ENCODE assay signal across 18 cellular contexts in genomic region chr15:99734575-99734974, GRCh38. TPM values are rescaled to one million over a fixed set of nuclear protein-coding genes. Genes with fewer than 3 reads are reported as not detected.
A peak's percentile ranks its signal among the peaks of the same experiment; 100 is the strongest.
DNase-seq lines count a peak whose midpoint lies in the region; ATAC-seq and TF ChIP-seq lines count a peak whose summit lies in the region.
"Had no signal": no experiment of that assay in that cellular context is flagged by ENCODE, and none has a peak within 500 bp of the region (broad histone marks: within the 10 kb centered on the region; RNA-seq: fewer than 3 reads in every experiment).

No MANE protein-coding gene starts in this region.

- H3K4me1 Mint-ChIP-seq in activated CD8-positive, alpha-beta T cell treated with anti-CD3 and anti-CD28 coated beads for 36 hours (ENCODE audit: low read depth): peaks cover 17% of the 10 kb centered on the region
- peaks cover 23% of the 10 kb centered on the region for H3K4me1 Mint-ChIP-seq in activated CD8-positive, alpha-beta T cell treated with anti-CD3 and anti-CD28 coated beads, Interleukin-2, amount 10 ng/mL, durations not matched to agents 7 days and 5 days (ENCODE audit: low read depth)
- H3K4me1 Mint-ChIP-seq in IgD-negative memory B cell (peaks cover 0 to 16% (median 8%) of the 10 kb centered on the region in 3 donors), osteocyte (ENCODE audit: unreplicated experiment) (peaks cover 29% of the 10 kb centered on the region)
- peaks cover 19% of the 10 kb centered on the region for H3K4me1 Mint-ChIP-seq in central memory CD8-positive, alpha-beta T cell

- no peaks in the 10 kb centered on the region for H3K9me3 Mint-ChIP-seq in activated CD8-positive, alpha-beta T cell treated with anti-CD3 and anti-CD28 coated beads for 36 hours
- H3K9me3 Mint-ChIP-seq in activated CD8-positive, alpha-beta T cell treated with anti-CD3 and anti-CD28 coated beads, Interleukin-2, amount 10 ng/mL, durations not matched to agents 7 days and 5 days (ENCODE audit: insufficient read depth): no peaks in the 10 kb centered on the region
- H3K9me3 Mint-ChIP-seq in IgD-negative memory B cell: peaks cover 0 to 3% (median 0%) of the 10 kb centered on the region in 3 donors
- H3K9me3 Mint-ChIP-seq in central memory CD8-positive, alpha-beta T cell: no peaks in the 10 kb centered on the region
- no peaks in the 10 kb centered on the region for H3K9me3 Mint-ChIP-seq in osteocyte (ENCODE audit: unreplicated experiment)

- H3K27me3 ChIP-seq in effector memory CD4-positive, alpha-beta T cell (replicated peaks; ENCODE audit: control insufficient read depth, insufficient read depth, low read length, poor library complexity, severe bottlenecking): no peaks in the 10 kb centered on the region
- H3K27me3 ChIP-seq: adrenal gland, Peyer's patch had no signal

- H3K36me3 Mint-ChIP-seq in activated CD8-positive, alpha-beta T cell treated with anti-CD3 and anti-CD28 coated beads for 36 hours (ENCODE audit: low read depth): no peaks in the 10 kb centered on the region
- H3K36me3 Mint-ChIP-seq in activated CD8-positive, alpha-beta T cell treated with anti-CD3 and anti-CD28 coated beads, Interleukin-2, amount 10 ng/mL, durations not matched to agents 7 days and 5 days (ENCODE audit: low read depth): peaks cover 12% of the 10 kb centered on the region
- H3K36me3 Mint-ChIP-seq in IgD-negative memory B cell: peaks cover 3% of the 10 kb centered on the region
- H3K36me3 Mint-ChIP-seq in central memory CD8-positive, alpha-beta T cell (ENCODE audit: insufficient read depth): peaks cover 3% of the 10 kb centered on the region
- H3K36me3 Mint-ChIP-seq in osteocyte (ENCODE audit: unreplicated experiment): peaks cover 5% of the 10 kb centered on the region

- no peak for ATAC-seq in activated CD8-positive, alpha-beta T cell treated with anti-CD3 and anti-CD28 coated beads for 36 hours
- no peak for ATAC-seq in activated CD8-positive, alpha-beta T cell treated with anti-CD3 and anti-CD28 coated beads, Interleukin-2, amount 10 ng/mL, durations not matched to agents 7 days and 5 days
- no peak for ATAC-seq in central memory CD8-positive, alpha-beta T cell (replicated peaks; ENCODE audit: extremely low read depth, poor library complexity, severe bottlenecking)
- ATAC-seq: left lobe of liver had no signal

- CTCF ChIA-PET in activated CD8-positive, alpha-beta T cell treated with anti-CD3 and anti-CD28 coated beads for 36 hours (lab: Charles Lee): interaction anchor here (1.1 kb wide), 1 partner anchor 234 kb away, joined by 3 read pairs; no protein-coding TSS in a partner anchor
- CTCF ChIA-PET in activated CD8-positive, alpha-beta T cell treated with anti-CD3 and anti-CD28 coated beads, Interleukin-2, amount 10 ng/mL, durations not matched to agents 7 days and 5 days (lab: Charles Lee): no interaction called here

- TF ChIP-seq CTCF in activated CD8-positive, alpha-beta T cell treated with anti-CD3 and anti-CD28 coated beads for 36 hours (IDR thresholded peaks at IDR 0.05): no peak
- no peak for TF ChIP-seq CTCF in osteocyte (IDR thresholded peaks at IDR 0.05)

- POLR2A ChIA-PET in activated CD8-positive, alpha-beta T cell treated with anti-CD3 and anti-CD28 coated beads for 36 hours (lab: Charles Lee): interaction anchor here (0.8 to 1.3 kb wide), 2 partner anchors 32 to 170 kb away, joined by 3 to 4 read pairs; no protein-coding TSS in a partner anchor
- POLR2A ChIA-PET in activated CD8-positive, alpha-beta T cell treated with anti-CD3 and anti-CD28 coated beads, Interleukin-2, amount 10 ng/mL, durations not matched to agents 7 days and 5 days (lab: Charles Lee): interaction anchor here (0.6 kb wide), 1 partner anchor 17 kb away, joined by 6 read pairs; no protein-coding TSS in a partner anchor

- H3K9me3 ChIP-seq in effector memory CD4-positive, alpha-beta T cell (ENCODE audit: control insufficient read depth, low read length): no peaks in the 10 kb centered on the region
- H3K9me3 ChIP-seq: adrenal gland, Peyer's patch had no signal

- H3K27ac ChIP-seq in effector memory CD4-positive, alpha-beta T cell (ENCODE audit: insufficient read depth, low read length, poor library complexity, severe bottlenecking): no peak overlapping the region
- H3K27ac ChIP-seq: WERI-Rb-1 had no signal

- no peak overlapping the region for H3K4me3 Mint-ChIP-seq in activated CD8-positive, alpha-beta T cell treated with anti-CD3 and anti-CD28 coated beads for 36 hours
- H3K4me3 Mint-ChIP-seq in activated CD8-positive, alpha-beta T cell treated with anti-CD3 and anti-CD28 coated beads, Interleukin-2, amount 10 ng/mL, durations not matched to agents 7 days and 5 days: no peak overlapping the region
- H3K4me3 Mint-ChIP-seq in IgD-negative memory B cell (peak overlapping the region; percentile 44 to 85 (median 74)), osteocyte (ENCODE audit: unreplicated experiment) (peak overlapping the region; percentile 11)
- peak overlapping the region; percentile 41 for H3K4me3 Mint-ChIP-seq in central memory CD8-positive, alpha-beta T cell

- peaks cover 1% of the 10 kb centered on the region for H3K36me3 ChIP-seq in effector memory CD4-positive, alpha-beta T cell (ENCODE audit: control insufficient read depth, insufficient read depth, low read length)
- H3K36me3 ChIP-seq: adrenal gland, Peyer's patch had no signal

- H3K27ac Mint-ChIP-seq in activated CD8-positive, alpha-beta T cell treated with anti-CD3 and anti-CD28 coated beads for 36 hours: peak overlapping the region; percentile 26
- H3K27ac Mint-ChIP-seq in activated CD8-positive, alpha-beta T cell treated with anti-CD3 and anti-CD28 coated beads, Interleukin-2, amount 10 ng/mL, durations not matched to agents 7 days and 5 days: no peak overlapping the region
- peak overlapping the region in 2 of 3 donors; percentile 9 to 51 for H3K27ac Mint-ChIP-seq in IgD-negative memory B cell
- H3K27ac Mint-ChIP-seq in central memory CD8-positive, alpha-beta T cell (ENCODE audit: low read depth): no peak overlapping the region
- H3K27ac Mint-ChIP-seq in osteocyte (ENCODE audit: unreplicated experiment): peak overlapping the region; percentile 3

- intact Hi-C loops in activated CD8-positive, alpha-beta T cell treated with anti-CD3 and anti-CD28 coated beads for 36 hours (cut with micrococcal nuclease): no loop called here

- H3K4me1 ChIP-seq in effector memory CD4-positive, alpha-beta T cell (ENCODE audit: control insufficient read depth, insufficient read depth, low read length, poor library complexity, severe bottlenecking): peaks cover 10% of the 10 kb centered on the region

- H3K4me3 ChIP-seq in effector memory CD4-positive, alpha-beta T cell (ENCODE audit: insufficient read depth, low read depth, low read length, poor library complexity, severe bottlenecking): no peak overlapping the region

- H3K27me3 Mint-ChIP-seq in activated CD8-positive, alpha-beta T cell treated with anti-CD3 and anti-CD28 coated beads for 36 hours: no peaks in the 10 kb centered on the region
- H3K27me3 Mint-ChIP-seq in activated CD8-positive, alpha-beta T cell treated with anti-CD3 and anti-CD28 coated beads, Interleukin-2, amount 10 ng/mL, durations not matched to agents 7 days and 5 days (ENCODE audit: low read depth): no peaks in the 10 kb centered on the region
- H3K27me3 Mint-ChIP-seq in IgD-negative memory B cell (no peaks in the 10 kb centered on the region), osteocyte (ENCODE audit: unreplicated experiment) (no peaks in the 10 kb centered on the region)
- H3K27me3 Mint-ChIP-seq in central memory CD8-positive, alpha-beta T cell: no peaks in the 10 kb centered on the region

- DNase-seq in activated CD8-positive, alpha-beta T cell treated with anti-CD3 and anti-CD28 coated beads for 36 hours: no peak
- DNase-seq in activated CD8-positive, alpha-beta T cell treated with anti-CD3 and anti-CD28 coated beads, Interleukin-2, amount 10 ng/mL, durations not matched to agents 7 days and 5 days: no peak
- no peak for DNase-seq in central memory CD8-positive, alpha-beta T cell (ENCODE audit: low spot score in 2 of 2)
- DNase-seq in osteocyte (ENCODE audit: extremely low spot score, unreplicated experiment): peak; percentile 19
- DNase-seq in effector memory CD4-positive, alpha-beta T cell: no peak
- no peak for DNase-seq in amniotic stem cell (lab: John Stamatoyannopoulos, UW)
- DNase-seq in DMS 273 treated with DMSO at 0.1 percent for 48 hours (lab: John Stamatoyannopoulos, UW): no peak
- DNase-seq: activated CD8-positive, alpha-beta memory T cell treated with anti-CD3 and anti-CD28 coated beads, Interleukin-2, amount 50 U/mL, for 4 hours; adrenal gland; cerebellar nuclear complex; Karpas-422; NCI-H1436; NCI-H510A treated with DMSO at 0.1 percent for 48 hours; substantia nigra; WERI-Rb-1 had no signal

RNA-seq across cellular contexts. Expression of gene LYSMD4, which starts 1.3 kb away (rescaled TPM):
- 1 to 10 TPM; 4.5 to 6.6 TPM for total RNA-seq in activated CD8-positive, alpha-beta T cell treated with anti-CD3 and anti-CD28 coated beads for 36 hours
- total RNA-seq in activated CD8-positive, alpha-beta T cell treated with anti-CD3 and anti-CD28 coated beads, Interleukin-2, amount 10 ng/mL, durations not matched to agents 7 days and 5 days: 10 to 100 TPM in 1 of 2 experiments, 1 to 10 TPM in 1; 8.9 to 13.0 TPM
- polyA plus RNA-seq in IgD-negative memory B cell: 3.1 TPM
- total RNA-seq in osteocyte: 11.3 and 14.1 TPM in 2 replicates

Comparison
In these comparisons a context has a peak if more than half of its experiments do, and no peak if none do; other contexts are left out.
1. H3K27ac Mint-ChIP-seq: peak in activated CD8-positive, alpha-beta T cell treated with anti-CD3 and anti-CD28 coated beads for 36 hours (single experiment), IgD-negative memory B cell (2 of 3) and osteocyte (single experiment); none in activated CD8-positive, alpha-beta T cell treated with anti-CD3 and anti-CD28 coated beads, Interleukin-2, amount 10 ng/mL, durations not matched to agents 7 days and 5 days (single experiment) and central memory CD8-positive, alpha-beta T cell (single experiment).
2. H3K4me3 Mint-ChIP-seq: peak in IgD-negative memory B cell (4 of 4), central memory CD8-positive, alpha-beta T cell (single experiment) and osteocyte (single experiment); none in activated CD8-positive, alpha-beta T cell treated with anti-CD3 and anti-CD28 coated beads for 36 hours (single experiment) and activated CD8-positive, alpha-beta T cell treated with anti-CD3 and anti-CD28 coated beads, Interleukin-2, amount 10 ng/mL, durations not matched to agents 7 days and 5 days (single experiment).